27 cellular contexts compared by ENCODE assay signal in the genomic region with DNA sequence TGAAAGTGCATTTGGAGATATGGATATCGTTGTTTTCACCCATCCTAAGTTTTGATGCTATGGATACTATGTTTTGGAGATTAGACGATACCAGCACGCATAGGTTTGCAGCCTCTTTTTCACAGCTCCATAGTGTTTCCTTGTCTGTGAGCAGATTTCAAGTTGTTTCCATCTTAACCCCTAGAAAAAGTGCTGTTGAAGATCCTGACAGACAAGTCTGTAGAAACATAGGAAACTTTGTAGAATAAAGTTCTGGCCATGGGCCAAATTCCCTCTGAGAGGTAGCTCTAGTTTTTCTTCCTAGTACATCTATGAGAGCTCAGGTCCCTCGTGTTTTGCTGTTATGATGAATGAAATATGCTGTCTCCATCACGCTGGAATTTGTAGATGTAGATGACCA. TPM values are rescaled to one million over a fixed set of nuclear protein-coding genes. Genes with fewer than 3 reads are reported as not detected.
DNase-seq lines count a peak whose midpoint lies in the region; ATAC-seq, FAIRE-seq and TF ChIP-seq lines count a peak whose summit lies in the region.
"Had no signal": no experiment of that assay in that cellular context is flagged by ENCODE, and none has a peak within 500 bp of the region (broad histone marks: within the 10 kb centered on the region; RNA-seq: fewer than 3 reads in every experiment).

No MANE protein-coding gene starts in this region.

- H2BK5ac ChIP-seq in trophoblast cell (ENCODE audit: low read depth, low read length, poor library complexity) = no peak overlapping the region

- no peaks in the 10 kb centered on the region for H3K79me2 ChIP-seq in K562 (ENCODE audit: control insufficient read depth, insufficient read depth, low read length)
- peaks cover 2% of the 10 kb centered on the region for H3K79me2 ChIP-seq in trophoblast cell (ENCODE audit: control insufficient read depth, insufficient read depth, low read length, poor library complexity)

- CTCF ChIA-PET in K562 (lab: Yijun Ruan, JAX; ENCODE audit: low intra/inter-chr PET ratio) = no interaction called here

- TF ChIP-seq CTCF in K562 (IDR thresholded peaks at IDR 0.05 in 2 of 3, conservative IDR thresholded peaks at IDR 0.05 in 1 of 3; ENCODE audit: insufficient read depth in 2 of 3, low read depth in 1 of 3, low read length in 3 of 3) = no peak

- H4K91ac ChIP-seq in trophoblast cell (ENCODE audit: low read depth, low read length) = no peak overlapping the region

- no peak overlapping the region for H3K27ac ChIP-seq in K562 (ENCODE audit: extremely low read depth, low read depth, low read length)
- H3K27ac ChIP-seq in trophoblast cell (ENCODE audit: low read depth, low read length) = no peak overlapping the region
- H3K27ac ChIP-seq: SJSA1 had no signal

- H4K8ac ChIP-seq in trophoblast cell (ENCODE audit: low read depth, low read length) = no peak overlapping the region

- no peak overlapping the region for H3K4ac ChIP-seq in trophoblast cell (ENCODE audit: low read depth, low read length)

- H3K36me3 ChIP-seq in K562 (ENCODE audit: control insufficient read depth, insufficient read depth, low read length) (no peaks in the 10 kb centered on the region), trophoblast cell (ENCODE audit: control insufficient read depth in 1 of 2, insufficient read depth in 2 of 2, low read length in 2 of 2) (peaks cover 0 to 2% of the 10 kb centered on the region in 2 experiments)
- H3K36me3 ChIP-seq: SJSA1 had no signal

- no peak overlapping the region for H3K4me2 ChIP-seq in K562 (ENCODE audit: insufficient read depth, low read length)
- no peak overlapping the region for H3K4me2 ChIP-seq in trophoblast cell (ENCODE audit: low read length)
- H3K4me2 ChIP-seq: GM23338 had no signal

- H3K18ac ChIP-seq in trophoblast cell (ENCODE audit: low read length) = no peak overlapping the region

- no peak for FAIRE-seq in K562 (lab: Jason Lieb, UNC)
- FAIRE-seq: GM12891, RCC 7860 had no signal

- H4K12ac ChIP-seq in trophoblast cell (ENCODE audit: low read depth, low read length) = no peak overlapping the region

- H3K9me3 ChIP-seq in K562 (replicated peaks; ENCODE audit: control insufficient read depth, insufficient read depth, low read depth, low read length) (no peaks in the 10 kb centered on the region), trophoblast cell (ENCODE audit: insufficient read depth, low read depth, low read length) (peaks cover 1% of the 10 kb centered on the region)
- H3K9me3 ChIP-seq: Caco-2, SJSA1 had no signal

- TF ChIP-seq POLR2A in K562 (conservative IDR thresholded peaks at IDR 0.05) = no peak

- DNase-seq in G401 (ENCODE audit: low spot score) = peak; percentile 5
- DNase-seq in K562 (ENCODE audit: extremely low read depth in 1 of 4, low spot score in 3 of 4) = no peak
- peak; percentile 57 to 95 for DNase-seq in trophoblast cell
- DNase-seq in SKM-1 (lab: John Stamatoyannopoulos, UW; ENCODE audit: unreplicated experiment) = no peak
- DNase-seq in DMS53 treated with DMSO at 0.1 percent for 48 hours (lab: John Stamatoyannopoulos, UW; ENCODE audit: unreplicated experiment) = no peak
- DNase-seq in NCI-H146 (lab: John Stamatoyannopoulos, UW) = no peak
- DNase-seq: Caco-2; CD4-positive, alpha-beta memory T cell; DMS 273 treated with DMSO at 0.1 percent for 48 hours; DND-41; HCEC 1CT; IMR-90; Karpas-422; NCI-H1417; NCI-H187; NCI-H2107; NCI-H226; NCI-H524; NCI-H774; NK-92 treated with Interleukin-12 subunit alpha and Interleukin-12 subunit beta, amount 100 ng/mL, for 24 hours; SW 1271 had no signal

- H4K20me1 ChIP-seq in K562 (replicated peaks; ENCODE audit: control insufficient read depth, insufficient read depth, low read length) = peaks cover 5% of the 10 kb centered on the region; the same call in 1 of the 2 replicates

- no peak overlapping the region for H2BK120ac ChIP-seq in trophoblast cell (ENCODE audit: insufficient read depth, low read length, poor library complexity)

- no TSS peak for BruUV-seq in K562 (replicated peaks; lab: Mats Ljungman, UMichigan)

- WGBS in K562 (ENCODE audit: insufficient coverage, low coverage, missing lambda C conversion rate) = 33% methylated on average over 5 of the region's 5 CpGs
- no CpG with 5 or more reads among the region's 5 CpGs for WGBS in trophoblast cell (ENCODE audit: extremely low coverage, insufficient coverage, insufficient read length)

- H3K27me3 ChIP-seq in K562 (ENCODE audit: control insufficient read depth in 2 of 2, insufficient read depth in 2 of 2, low read length in 2 of 2) = no peaks in the 10 kb centered on the region
- H3K27me3 ChIP-seq in trophoblast cell (ENCODE audit: insufficient read depth, low read length) = no peaks in the 10 kb centered on the region
- H3K27me3 ChIP-seq: SJSA1 had no signal

- no peak for TF ChIP-seq EP300 in Ishikawa (IDR thresholded peaks at IDR 0.05; ENCODE audit: borderline replicate concordance)
- no peak for TF ChIP-seq EP300 in K562 (IDR thresholded peaks at IDR 0.05; ENCODE audit: low read length)

- no peak for ATAC-seq in K562
- ATAC-seq: GM23338, Right ventricle myocardium inferior had no signal

- in situ Hi-C loops in G401 (cut with HindIII; ENCODE audit: low sequenced_read_pairs) (no loop called here), K562 (cut with MboI) (no loop called here)

- no peak overlapping the region for H2AK5ac ChIP-seq in trophoblast cell (ENCODE audit: low read length)

- H3K9me1 ChIP-seq in K562 (ENCODE audit: control insufficient read depth, insufficient read depth, low read length) = no peaks in the 10 kb centered on the region

- intact Hi-C loops in K562 (cut with micrococcal nuclease) = no loop called here

- H3K4me3 ChIP-seq in K562 (no peak overlapping the region), trophoblast cell (ENCODE audit: low read depth, low read length) (no peak overlapping the region)
- H3K4me3 ChIP-seq: GM23338, SJSA1 had no signal

- no peak for TF ChIP-seq RAD21 in Ishikawa (IDR thresholded peaks at IDR 0.05; ENCODE audit: low read depth)
- TF ChIP-seq RAD21 in K562 (CRISPR knock-in tag; conservative IDR thresholded peaks at IDR 0.05 in 1 of 2, IDR thresholded peaks at IDR 0.05 in 1 of 2) = no peak

- peaks cover 8% of the 10 kb centered on the region for H3K79me1 ChIP-seq in trophoblast cell (ENCODE audit: low read length)

- no peak overlapping the region for H3K23ac ChIP-seq in trophoblast cell (ENCODE audit: low read length)

- H2AFZ ChIP-seq in K562 (ENCODE audit: low read depth, low read length) (no peak overlapping the region), trophoblast cell (ENCODE audit: insufficient read depth, low read length, poor library complexity) (no peak overlapping the region)
- H2AFZ ChIP-seq: GM23338 had no signal

- H3K9ac ChIP-seq in K562 (ENCODE audit: insufficient read depth in 1 of 2, low read depth in 2 of 2, low read length in 2 of 2) = no peak overlapping the region
- H3K9ac ChIP-seq in trophoblast cell (ENCODE audit: low read length) = no peak overlapping the region

- no peak overlapping the region for H3K14ac ChIP-seq in trophoblast cell (ENCODE audit: low read length)

- H3K4me1 ChIP-seq in K562 (replicated peaks in 1 of 2; ENCODE audit: control insufficient read depth in 2 of 2, insufficient read depth in 2 of 2, low read length in 2 of 2) (peaks cover 0 to 9% of the 10 kb centered on the region in 2 experiments), trophoblast cell (ENCODE audit: control insufficient read depth in 1 of 2, insufficient read depth in 2 of 2, low read length in 2 of 2) (peaks cover 11 to 20% of the 10 kb centered on the region in 2 experiments)

- POLR2A ChIA-PET in K562 (lab: Yijun Ruan, JAX) = interaction anchor here (0.8 kb wide), 1 partner anchor 75 kb away, joined by 3 read pairs; no protein-coding TSS in a partner anchor

- H2BK12ac ChIP-seq in trophoblast cell (ENCODE audit: low read length) = no peak overlapping the region

TF ChIP-seq in Ishikawa, 13 proteins besides CTCF, POLR2A, EP300 and RAD21:
- TF ChIP-seq NFIC (IDR thresholded peaks at IDR 0.05) (0 out of 2 replicates have a peak, but pooled peaks have one; percentile 20), CREB1 (IDR thresholded peaks at IDR 0.05; ENCODE audit: low read depth) (no peak), TAF1 (IDR thresholded peaks at IDR 0.05; ENCODE audit: low read depth) (no peak)

TF ChIP-seq in K562, 482 proteins besides CTCF, POLR2A, EP300 and RAD21 (continues in another document):
- TF ChIP-seq ZNF444 (CRISPR knock-in tag; IDR thresholded peaks at IDR 0.05) = no peak
- TF ChIP-seq MAZ (CRISPR knock-in tag; conservative IDR thresholded peaks at IDR 0.05 in 1 of 2, IDR thresholded peaks at IDR 0.05 in 1 of 2) = no peak
- no peak for TF ChIP-seq HOXB6 (CRISPR knock-in tag; IDR thresholded peaks at IDR 0.05; ENCODE audit: borderline replicate concordance)
- no peak for TF ChIP-seq SMARCA4 (IDR thresholded peaks at IDR 0.05)

RNA-seq across cellular contexts. Expression of a gene that starts 32.4 kb away (rescaled TPM):
- 26.2 and 35.0 TPM in 2 replicates for total RNA-seq in G401 (2014; rRNA removed; shearing (Covaris generic))
- total RNA-seq in K562 (2011; cell fraction: chromatin; rRNA removed; ENCODE audit: low replicate concordance) = 11.3 and 26.5 TPM in 2 replicates
- 24.2 and 25.7 TPM in 2 replicates for total RNA-seq in K562 (2011; cell fraction: nucleolus; rRNA removed)
- total RNA-seq in K562 (2011; cell fraction: nucleoplasm; rRNA removed) = 22.4 and 23.4 TPM in 2 replicates
- total RNA-seq in K562 (2014; rRNA removed) (10.5 and 16.9 TPM in 2 replicates), K562 (2014; rRNA removed; fragmentation: Illumina TruSeq; extraction: Trizol) (6.2 and 8.2 TPM in 2 replicates), K562 (2015; rRNA removed; fragmentation: Illumina TruSeq; extraction: Trizol) (6.0 and 6.7 TPM in 2 replicates), K562 (2021) (13.7 and 15.2 TPM in 2 replicates)
- polyA plus RNA-seq in K562 (2011; rRNA removed) (10.7 and 15.4 TPM in 2 replicates), K562 (2014; fragmentation: Illumina TruSeq; extraction: Trizol) (17.8 and 22.9 TPM in 2 replicates), K562 (2014; fragmentation: Nextera tagmentation; extraction: Ambion mirVana) (under 1 TPM; 0.27 to 0.53 TPM), K562 (2014; rRNA removed) (13.8 and 16.7 TPM in 2 replicates)
- polyA plus RNA-seq in K562 (2011; cell fraction: cytosol; rRNA removed) = 12.8 and 18.7 TPM in 2 replicates
- 10.4 and 18.7 TPM in 2 replicates for polyA plus RNA-seq in K562 (2011; cell fraction: nucleus; rRNA removed)
- polyA plus RNA-seq in K562 (2012) = 8.2 and 14.5 TPM in 2 replicates
- polyA minus RNA-seq in K562 (2011; rRNA and poly(A)+ RNA removed) = 2.6 and 6.2 TPM in 2 replicates
- polyA minus RNA-seq in K562 (2011; cell fraction: cytosol; rRNA and poly(A)+ RNA removed) = 7.9 and 8.3 TPM in 2 replicates
- polyA minus RNA-seq in K562 (2011; cell fraction: nucleus; rRNA and poly(A)+ RNA removed) = 3.8 and 5.3 TPM in 2 replicates
- polyA plus RNA-seq in trophoblast cell (2013) = 16.1 and 17.5 TPM in 2 replicates

Comparison
In these comparisons a context has a peak if more than half of its experiments do, and no peak if none do; other contexts are left out.
1. DNase-seq: peak in G401 (single experiment) and trophoblast cell (2 of 2); none in K562 (0 of 4), SKM-1 (single experiment), DMS53 treated with DMSO at 0.1 percent for 48 hours (single experiment) and NCI-H146 (single experiment).